14 cellular contexts compared by ENCODE assay signal in the genomic region with DNA sequence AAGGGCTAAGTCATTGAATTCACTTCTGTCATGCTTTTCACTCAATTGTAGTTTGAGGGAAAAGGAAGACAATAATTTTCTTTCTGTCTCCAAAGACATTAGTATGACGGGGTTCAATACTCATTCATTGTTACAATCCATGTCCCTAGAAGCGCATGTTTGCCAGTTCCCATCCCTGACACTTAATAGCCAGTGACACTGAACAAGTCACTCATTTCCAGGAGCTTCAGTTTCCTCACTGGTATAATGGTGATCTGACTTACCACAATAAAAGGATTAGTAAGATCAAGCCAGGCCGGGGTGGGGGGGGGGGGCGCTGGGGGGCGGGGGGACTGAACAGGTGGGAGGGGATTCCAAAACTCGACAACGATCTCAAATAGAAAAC.
DNase-seq lines count a peak whose midpoint lies in the region; ATAC-seq and TF ChIP-seq lines count a peak whose summit lies in the region.
"Had no signal": no experiment of that assay in that cellular context is flagged by ENCODE, and none has a peak within 500 bp of the region (broad histone marks: within the 10 kb centered on the region; RNA-seq: fewer than 3 reads in every experiment).

No MANE protein-coding gene starts in this region.

- H3K27ac ChIP-seq in DND-41 (ENCODE audit: low read length) (no peak overlapping the region), cingulate gyrus (ENCODE audit: low read depth, low read length) (peak overlapping the region; percentile 49), parathyroid adenoma (peak overlapping the region; percentile 30)

- no peak overlapping the region for H3K4me3 ChIP-seq in DND-41 (ENCODE audit: low read depth in 1 of 2, low read length in 2 of 2)
- no peak overlapping the region for H3K4me3 ChIP-seq in parathyroid adenoma (ENCODE audit: low read depth, low read length)
- H3K4me3 ChIP-seq: BLaER1 treated with 17β-estradiol and CSF1 and Interleukin-3, amounts not matched to agents 10 nM and 100 nM had no signal

- H3K79me2 ChIP-seq in DND-41 (ENCODE audit: insufficient read depth, low read length) (no peaks in the 10 kb centered on the region), parathyroid adenoma (no peaks in the 10 kb centered on the region)

- H2AFZ ChIP-seq in DND-41 (ENCODE audit: low read depth, low read length) (no peak overlapping the region), parathyroid adenoma (peak overlapping the region; percentile 80)

- H3K4me2 ChIP-seq in DND-41 (ENCODE audit: insufficient read depth, low read length) (no peak overlapping the region), parathyroid adenoma (ENCODE audit: low read length) (no peak overlapping the region)

- H3K36me3 ChIP-seq in DND-41 (ENCODE audit: insufficient read depth, low read length) (no peaks in the 10 kb centered on the region), parathyroid adenoma (ENCODE audit: control insufficient read depth, insufficient read depth, low read length) (no peaks in the 10 kb centered on the region)
- H3K36me3 ChIP-seq: BLaER1 treated with 17β-estradiol and CSF1 and Interleukin-3, amounts not matched to agents 10 nM and 100 nM had no signal

- H4K20me1 ChIP-seq in DND-41 (ENCODE audit: insufficient read depth, low read length) = no peaks in the 10 kb centered on the region; the same call in 1 of the 2 replicates
- H4K20me1 ChIP-seq: BLaER1 treated with 17β-estradiol and CSF1 and Interleukin-3, amounts not matched to agents 10 nM and 100 nM had no signal

- H3K27me3 ChIP-seq in DND-41 (ENCODE audit: insufficient read depth, low read length, poor library complexity) (no peaks in the 10 kb centered on the region), parathyroid adenoma (ENCODE audit: control insufficient read depth, insufficient read depth, low read length) (no peaks in the 10 kb centered on the region)
- H3K27me3 ChIP-seq: BLaER1 treated with 17β-estradiol and CSF1 and Interleukin-3, amounts not matched to agents 10 nM and 100 nM had no signal

- no peak for TF ChIP-seq CTCF in DND-41 (IDR thresholded peaks at IDR 0.05; ENCODE audit: borderline replicate concordance, extremely low read depth, low read length, poor library complexity, severe bottlenecking)
- TF ChIP-seq CTCF in parathyroid adenoma (IDR thresholded peaks at IDR 0.05) = no peak

- peak; percentile 32 for DNase-seq in DND-41
- peak; percentile 65 for DNase-seq in NCI-H510A treated with DMSO at 0.1 percent for 48 hours (lab: John Stamatoyannopoulos, UW)
- DNase-seq in cerebellum (ENCODE audit: low spot score) = no peak
- no peak for DNase-seq in nucleus accumbens (lab: John Stamatoyannopoulos, UW)
- DNase-seq: activated CD4-positive, alpha-beta T cell treated with anti-CD3 and anti-CD28 coated beads for 48 hours; activated T-cell treated with anti-CD3 and anti-CD28 coated beads, Interleukin-2, amount 50 U/mL, for 24 hours; NCI-H2029 treated with DMSO at 0.1 percent for 48 hours; occipital lobe; stimulated activated CD4-positive, alpha-beta T cell treated with anti-CD3 and anti-CD28 coated beads, Interleukin-12 subunit alpha, Interleukin-12 subunit beta, amount 100 ng/mL, for 4 hours; T-cell had no signal

- no peaks in the 10 kb centered on the region for H3K9me3 ChIP-seq in DND-41 (ENCODE audit: insufficient read depth, low read length, severe bottlenecking)
- H3K9me3 ChIP-seq in parathyroid adenoma (ENCODE audit: control insufficient read depth, low read length) = no peaks in the 10 kb centered on the region
- H3K9me3 ChIP-seq: BLaER1 treated with 17β-estradiol and CSF1 and Interleukin-3, amounts not matched to agents 10 nM and 100 nM had no signal

- ATAC-seq in DND-41 (ENCODE audit: insufficient read depth, low read depth) = peak; percentile 69
- no peak for ATAC-seq in HG02970 (IDR thresholded peaks at IDR 0.05; ENCODE audit: low FRiP score, unreplicated experiment)

- H3K9ac ChIP-seq in DND-41 (ENCODE audit: low read depth, low read length) = no peak overlapping the region
- no peak overlapping the region for H3K9ac ChIP-seq in parathyroid adenoma

- H3K4me1 ChIP-seq in DND-41 (ENCODE audit: insufficient read depth, low read length) = peaks cover 15% of the 10 kb centered on the region
- peaks cover 5% of the 10 kb centered on the region for H3K4me1 ChIP-seq in parathyroid adenoma

Comparison
In these comparisons a context has a peak if more than half of its experiments do, and no peak if none do; other contexts are left out.
1. DNase-seq: peak in DND-41 (single experiment) and NCI-H510A treated with DMSO at 0.1 percent for 48 hours (single experiment); none in cerebellum (single experiment) and nucleus accumbens (0 of 56).